In genomic region chr6:35059606-35060355, GRCh38 we compare ENCODE assay signal across 1 cellular context.
TF ChIP-seq lines count a peak whose summit lies in the region.

No MANE protein-coding gene starts in this region.

TF ChIP-seq in WTC11, 78 proteins besides CTCF, POLR2A, EP300 and RAD21 (continued from another document):
- no peak for TF ChIP-seq ATF2 (CRISPR knock-in tag; IDR thresholded peaks at IDR 0.05; ENCODE audit: borderline replicate concordance, low read depth)
- TF ChIP-seq CBFB (CRISPR knock-in tag; IDR thresholded peaks at IDR 0.05; ENCODE audit: low read depth), result no peak
- no peak for TF ChIP-seq SOX15 (CRISPR knock-in tag; IDR thresholded peaks at IDR 0.05)
- TF ChIP-seq PRRX2 (CRISPR knock-in tag; IDR thresholded peaks at IDR 0.05), result no peak
- no peak for TF ChIP-seq ZNF425 (CRISPR knock-in tag; conservative IDR thresholded peaks at IDR 0.05)
- TF ChIP-seq HMGXB4 (CRISPR knock-in tag; IDR thresholded peaks at IDR 0.05), result no peak
- no peak for TF ChIP-seq USF1 (CRISPR knock-in tag; IDR thresholded peaks at IDR 0.05)
TF ChIP-seq in WTC11: peak in this region for 0.
